Comparison of ENCODE assay signal across 21 cellular contexts in genomic region chr4:162912482-162912881, GRCh38.
"Had no signal": no experiment of that assay in that cellular context is flagged by ENCODE, and none has a peak within 500 bp of the region (broad histone marks: within the 10 kb centered on the region; RNA-seq: fewer than 3 reads in every experiment).

No MANE protein-coding gene starts in this region.

- DNase-seq: KBM-7, MV-4-11, NCI-H1092, NCI-H1105 treated with DMSO at 0.1 percent for 48 hours, NCI-H1417 treated with DMSO at 0.1 percent for 48 hours, NCI-H146, NCI-H1694 treated with DMSO at 0.1 percent for 48 hours, NCI-H1930, NCI-H2081 treated with DMSO at 0.1 percent for 48 hours, NCI-H2171, NCI-H226, NCI-H446, NCI-H510A, NCI-H524 treated with DMSO at 0.1 percent for 48 hours, NCI-H69, NCI-H774, PC-9, Peyer's patch, Right ventricle myocardium superior, SIG-M5, T-helper 2 cell had no signal
